Comparison of ENCODE assay signal across 17 cellular contexts in the genomic region with DNA sequence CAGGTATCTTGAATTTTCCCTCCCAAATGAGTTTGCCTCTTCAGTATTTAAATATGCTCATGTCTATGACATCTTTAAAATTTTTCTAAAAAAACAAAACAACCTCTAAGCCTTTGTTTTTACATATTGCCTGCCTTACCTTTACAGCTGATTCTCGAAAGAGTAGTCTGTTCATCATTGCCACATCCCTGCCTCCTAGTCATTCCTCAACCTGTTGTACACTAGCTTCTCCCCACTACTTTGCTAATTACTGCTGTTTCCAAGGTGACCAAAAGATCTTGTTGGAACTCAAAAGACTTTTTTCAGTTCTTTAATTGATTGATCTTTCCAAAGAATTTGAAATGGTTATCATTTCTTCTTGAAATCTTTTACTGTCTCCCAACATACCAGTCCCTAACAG. TPM values are rescaled to one million over a fixed set of nuclear protein-coding genes. Genes with fewer than 3 reads are reported as not detected.
A peak's percentile ranks its signal among the peaks of the same experiment; 100 is the strongest.
DNase-seq lines count a peak whose midpoint lies in the region; ATAC-seq and TF ChIP-seq lines count a peak whose summit lies in the region.
"Had no signal": no experiment of that assay in that cellular context is flagged by ENCODE, and none has a peak within 500 bp of the region (broad histone marks: within the 10 kb centered on the region; RNA-seq: fewer than 3 reads in every experiment).

No MANE protein-coding gene starts in this region.

- ATAC-seq in right lobe of liver = no peak
- no peak for ATAC-seq in HG02798 (IDR thresholded peaks at IDR 0.05; ENCODE audit: poor library complexity, unreplicated experiment)
- ATAC-seq in GM18861 (IDR thresholded peaks at IDR 0.05; ENCODE audit: unreplicated experiment) = no peak
- ATAC-seq: sciatic nerve had no signal

- H3K27ac ChIP-seq in breast epithelium = no peak overlapping the region
- peak overlapping the region; percentile 98 to 99 (median 99) for H3K27ac ChIP-seq in right lobe of liver
- H3K27ac ChIP-seq: GM23248, neutrophil had no signal

- H3K36me3 ChIP-seq in breast epithelium = no peaks in the 10 kb centered on the region
- H3K36me3 ChIP-seq in right lobe of liver = no peaks in the 10 kb centered on the region
- no peaks in the 10 kb centered on the region for H3K36me3 ChIP-seq in MG63
- H3K36me3 ChIP-seq: neutrophil, transverse colon had no signal

- no peak overlapping the region for H3K27ac Mint-ChIP-seq in MCF 10A (ENCODE audit: low read depth, unreplicated experiment)
- peak overlapping the region; percentile 24 for H3K27ac Mint-ChIP-seq in activated CD4-positive, alpha-beta memory T cell treated with anti-CD3 and anti-CD28 coated beads, Interleukin-2, amount 10 ng/mL, durations not matched to agents 7 days and 5 days

- peaks cover 28% of the 10 kb centered on the region for H3K4me1 Mint-ChIP-seq in MCF 10A (ENCODE audit: insufficient read depth, unreplicated experiment)
- H3K4me1 Mint-ChIP-seq in activated CD4-positive, alpha-beta memory T cell treated with anti-CD3 and anti-CD28 coated beads, Interleukin-2, amount 10 ng/mL, durations not matched to agents 7 days and 5 days = peaks cover 37% of the 10 kb centered on the region

- H3K9me3 ChIP-seq in breast epithelium = no peaks in the 10 kb centered on the region
- no peaks in the 10 kb centered on the region for H3K9me3 ChIP-seq in right lobe of liver
- no peaks in the 10 kb centered on the region for H3K9me3 ChIP-seq in MG63
- H3K9me3 ChIP-seq: neutrophil, transverse colon had no signal

- BruUV-seq in MCF 10A (replicated peaks; lab: Mats Ljungman, UMichigan) = no TSS peak

- CTCF ChIA-PET in MCF 10A (lab: Yijun Ruan, JAX) = interaction anchor here (0.7 to 1.5 kb wide), 5 partner anchors 22 to 449 kb away, joined by 3 to 5 read pairs (median 4); no protein-coding TSS in a partner anchor
- CTCF ChIA-PET in activated CD4-positive, alpha-beta memory T cell treated with anti-CD3 and anti-CD28 coated beads, Interleukin-2, amount 10 ng/mL, durations not matched to agents 7 days and 5 days (lab: Charles Lee) = interaction anchor here (1.1 to 1.2 kb wide), 4 partner anchors 22 to 167 kb away, joined by 3 to 4 read pairs (median 3); no protein-coding TSS in a partner anchor

- no peaks in the 10 kb centered on the region for H3K36me3 Mint-ChIP-seq in MCF 10A (ENCODE audit: insufficient read depth, unreplicated experiment)
- H3K36me3 Mint-ChIP-seq in activated CD4-positive, alpha-beta memory T cell treated with anti-CD3 and anti-CD28 coated beads, Interleukin-2, amount 10 ng/mL, durations not matched to agents 7 days and 5 days (ENCODE audit: low read depth) = no peaks in the 10 kb centered on the region

- POLR2A ChIA-PET in MCF 10A (lab: Yijun Ruan, JAX) = interaction anchor here (0.6 to 1.3 kb wide), 4 partner anchors 22 to 90 kb away, joined by 3 to 4 read pairs (median 3); no protein-coding TSS in a partner anchor
- POLR2A ChIA-PET in activated CD4-positive, alpha-beta memory T cell treated with anti-CD3 and anti-CD28 coated beads, Interleukin-2, amount 10 ng/mL, durations not matched to agents 7 days and 5 days (lab: Charles Lee) = interaction anchor here (1.2 to 5.8 kb wide), 3 partner anchors 12 to 92 kb away, joined by 3 to 80 read pairs (median 5); a partner anchor contains a TSS

- TF ChIP-seq POLR2A in breast epithelium (IDR thresholded peaks at IDR 0.05) (no peak), right lobe of liver (IDR thresholded peaks at IDR 0.05) (no peak)

- DNase-seq in MCF 10A (ENCODE audit: unreplicated experiment) (no peak), breast epithelium (ENCODE audit: low spot score in 2 of 2) (no peak), right lobe of liver (no peak), RKO (ENCODE audit: low spot score) (no peak), MG63 (no peak)
- DNase-seq in activated CD4-positive, alpha-beta memory T cell treated with anti-CD3 and anti-CD28 coated beads, Interleukin-2, amount 10 ng/mL, durations not matched to agents 7 days and 5 days = no peak
- DNase-seq: activated gamma-delta T cell treated with Interleukin-2 at 50 U/mL for 16 hours, DMS79 treated with DMSO at 0.1 percent for 48 hours, GM23248, NCI-H2029 treated with DMSO at 0.1 percent for 48 hours, NCI-H69, transverse colon had no signal

- no peaks in the 10 kb centered on the region for H3K27me3 Mint-ChIP-seq in MCF 10A (ENCODE audit: insufficient read depth, unreplicated experiment)
- peaks cover 4% of the 10 kb centered on the region for H3K27me3 Mint-ChIP-seq in activated CD4-positive, alpha-beta memory T cell treated with anti-CD3 and anti-CD28 coated beads, Interleukin-2, amount 10 ng/mL, durations not matched to agents 7 days and 5 days

- H3K27me3 ChIP-seq in breast epithelium = no peaks in the 10 kb centered on the region
- H3K27me3 ChIP-seq in right lobe of liver = no peaks in the 10 kb centered on the region
- H3K27me3 ChIP-seq in MG63 = no peaks in the 10 kb centered on the region; the same call in 1 of the 2 replicates
- H3K27me3 ChIP-seq: neutrophil, transverse colon had no signal

- H3K4me1 ChIP-seq in breast epithelium = no peaks in the 10 kb centered on the region
- H3K4me1 ChIP-seq in right lobe of liver = peaks cover 0 to 19% (median 3%) of the 10 kb centered on the region in 4 donors

- peak overlapping the region; percentile 35 for H3K4me3 Mint-ChIP-seq in MCF 10A (ENCODE audit: unreplicated experiment)
- H3K4me3 Mint-ChIP-seq in activated CD4-positive, alpha-beta memory T cell treated with anti-CD3 and anti-CD28 coated beads, Interleukin-2, amount 10 ng/mL, durations not matched to agents 7 days and 5 days = peak overlapping the region; percentile 43

- no peaks in the 10 kb centered on the region for H3K9me3 Mint-ChIP-seq in MCF 10A (ENCODE audit: unreplicated experiment)
- H3K9me3 Mint-ChIP-seq in activated CD4-positive, alpha-beta memory T cell treated with anti-CD3 and anti-CD28 coated beads, Interleukin-2, amount 10 ng/mL, durations not matched to agents 7 days and 5 days = no peaks in the 10 kb centered on the region

- TF ChIP-seq CTCF in MCF 10A (IDR thresholded peaks at IDR 0.05; ENCODE audit: unreplicated experiment) (no peak), breast epithelium (IDR thresholded peaks at IDR 0.05) (no peak), right lobe of liver (IDR thresholded peaks at IDR 0.05) (no peak)

- 39% methylated on average over 1 of the region's 1 CpG for WGBS in right lobe of liver (ENCODE audit: insufficient coverage, low coverage, low lambda C conversion rate, missing lambda C conversion rate)

- H3K4me3 ChIP-seq in breast epithelium (no peak overlapping the region), right lobe of liver (peak overlapping the region in 2 of 3 donors; percentile 78 to 83), MG63 (no peak overlapping the region)
- H3K4me3 ChIP-seq: GM23248, lung, transverse colon had no signal

- intact Hi-C loops in MCF 10A (cut with micrococcal nuclease) (loop anchor here (5.0 kb wide), 1 partner anchor 66 kb away; no protein-coding TSS in a partner anchor), breast epithelium (cut with DNase I; ENCODE audit: low total_unique reads) (no loop called here), right lobe of liver (cut with DNase I) (loop anchor here in 1 of 2 donors (5.0 kb wide), 1 partner anchor 59 kb away; a partner anchor contains a TSS)

RNA-seq across cellular contexts. Expression of a gene that starts 1.9 kb away (rescaled TPM):
- total RNA-seq in MCF 10A (2022) = 36.2 and 37.1 TPM in 2 replicates
- 10 to 100 TPM; 27.4 to 31.8 (median 27.9) TPM for total RNA-seq in breast epithelium
- total RNA-seq in activated CD4-positive, alpha-beta memory T cell treated with anti-CD3 and anti-CD28 coated beads, Interleukin-2, amount 10 ng/mL, durations not matched to agents 7 days and 5 days = 10 to 100 TPM; 15.8 to 16.2 TPM
- total RNA-seq in right lobe of liver = 100 to 1,000 TPM; 102 to 253 (median 142) TPM
- total RNA-seq in MG63 (2014; rRNA removed; shearing (Covaris generic); ENCODE audit: low replicate concordance) = 33.9 and 51.1 TPM in 2 replicates

RNA-seq across cellular contexts. Expression of a gene that starts 58.0 kb away (rescaled TPM):
- not detected in 2 replicates for total RNA-seq in MCF 10A (2022)
- total RNA-seq in breast epithelium = 10 to 100 TPM in 2 of 3 donors, 1 to 10 TPM in 1; 2.3 to 22.2 (median 11.0) TPM
- total RNA-seq in activated CD4-positive, alpha-beta memory T cell treated with anti-CD3 and anti-CD28 coated beads, Interleukin-2, amount 10 ng/mL, durations not matched to agents 7 days and 5 days = not detected
- 1 to 10 TPM in 4 of 6 experiments, under 1 TPM in 2; 0.22 to 5.0 (median 1.3) TPM for total RNA-seq in right lobe of liver
- not detected in 2 replicates for total RNA-seq in MG63 (2014; rRNA removed; shearing (Covaris generic); ENCODE audit: low replicate concordance)
- total RNA-seq: GM23248 had no signal

Comparison
In these comparisons a context has a peak if more than half of its experiments do, and no peak if none do; other contexts are left out.
1. H3K27ac ChIP-seq: peak in right lobe of liver (3 of 3); none in breast epithelium (0 of 2).
2. H3K4me3 ChIP-seq: peak in right lobe of liver (2 of 3); none in breast epithelium (0 of 3) and MG63 (single experiment).